In the genomic region with DNA sequence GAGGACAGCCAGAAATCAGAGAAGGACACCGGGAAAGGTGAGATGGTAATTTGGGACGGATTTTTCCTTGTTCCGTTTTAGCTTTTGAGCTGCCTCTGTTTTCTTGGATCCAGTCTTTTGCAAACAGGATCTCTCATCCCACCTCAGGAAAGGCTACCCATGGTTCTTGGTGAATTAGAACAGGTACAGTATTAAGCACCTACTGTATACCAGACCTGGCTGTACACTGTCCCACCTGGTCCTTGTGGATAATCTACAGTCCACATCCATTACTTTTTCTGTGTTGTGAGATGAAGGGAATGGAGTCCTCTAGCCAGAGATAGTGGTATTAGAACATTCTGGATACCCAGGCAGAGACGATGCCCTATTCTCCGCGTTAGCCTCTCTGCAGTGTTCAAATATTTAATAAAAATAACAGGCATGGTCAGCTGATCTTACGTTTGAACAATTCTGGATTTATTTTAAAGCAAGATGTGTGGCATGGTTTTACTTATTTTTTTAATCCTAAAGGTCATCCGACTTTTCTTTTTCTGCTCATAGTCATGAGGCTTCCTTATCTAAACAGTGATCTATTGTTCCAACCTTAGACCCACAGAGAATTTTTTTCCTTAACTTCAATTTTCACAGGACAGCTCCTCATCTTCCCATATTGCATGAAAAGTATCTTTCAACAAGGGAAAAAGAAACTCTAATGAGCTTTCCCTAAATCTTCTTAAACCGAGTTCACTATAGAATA, we compare ENCODE assay signal across 23 cellular contexts. TPM values are rescaled to one million over a fixed set of nuclear protein-coding genes. Genes with fewer than 3 reads are reported as not detected.
DNase-seq lines count a peak whose midpoint lies in the region; ATAC-seq, FAIRE-seq and TF ChIP-seq lines count a peak whose summit lies in the region.
"Had no signal": no experiment of that assay in that cellular context is flagged by ENCODE, and none has a peak within 500 bp of the region (broad histone marks: within the 10 kb centered on the region; RNA-seq: fewer than 3 reads in every experiment).

No MANE protein-coding gene starts in this region.

- CTCF ChIA-PET in HepG2 (lab: Yijun Ruan, JAX; ENCODE audit: low intra/inter-chr PET ratio, low total read pairs) (no interaction called here), H1 (lab: Charles Lee; ENCODE audit: partially characterized antibody) (interaction anchor here (0.9 to 1.9 kb wide), 9 partner anchors 11 to 597 kb away, joined by 3 to 6 read pairs (median 4); no protein-coding TSS in a partner anchor)

- peak overlapping the region; percentile 45; the same call in 1 of the 2 replicates for H2AK5ac ChIP-seq in H1 (ENCODE audit: low read depth, low read length)

- H3K9me3 ChIP-seq in HepG2 (ENCODE audit: low read length) (no peaks in the 10 kb centered on the region), right lobe of liver (no peaks in the 10 kb centered on the region), H1 (ENCODE audit: insufficient read depth in 2 of 2, low read depth in 1 of 2, low read length in 1 of 2) (no peaks in the 10 kb centered on the region), body of pancreas (no peaks in the 10 kb centered on the region)
- H3K9me3 ChIP-seq: BLaER1 had no signal

- H3K4me1 ChIP-seq in HepG2 (ENCODE audit: insufficient read depth, low read length) (peaks cover 31% of the 10 kb centered on the region), right lobe of liver (no peaks in the 10 kb centered on the region), H1 (replicated peaks in 1 of 4; ENCODE audit: control insufficient read depth in 3 of 4, insufficient read depth in 4 of 4, low read length in 3 of 4) (peaks cover 5 to 18% (median 17%) of the 10 kb centered on the region in 4 experiments; a peak in 6 of 7 replicates), body of pancreas (no peaks in the 10 kb centered on the region)

- H4K91ac ChIP-seq in H1 (replicated peaks; ENCODE audit: insufficient read length, low read length) = no peak overlapping the region

- H3K14ac ChIP-seq in H1 (ENCODE audit: insufficient read length) = no peak overlapping the region

- no peak overlapping the region for H4K8ac ChIP-seq in H1 (ENCODE audit: extremely low read depth, insufficient read depth, low read length)

- intact Hi-C loops in HepG2 (cut with micrococcal nuclease; ENCODE audit: unreplicated experiment) (no loop called here), right lobe of liver (cut with DNase I) (no loop called here), body of pancreas (cut with DNase I) (no loop called here)

- H3K79me2 ChIP-seq in HepG2 (ENCODE audit: insufficient read depth, low read length) = peaks cover 8% of the 10 kb centered on the region
- no peaks in the 10 kb centered on the region for H3K79me2 ChIP-seq in H1 (ENCODE audit: control insufficient read depth in 1 of 2, insufficient read depth in 2 of 2, low read length in 2 of 2)

- H4K20me1 ChIP-seq in HepG2 (ENCODE audit: insufficient read depth, low read length) (no peaks in the 10 kb centered on the region), H1 (replicated peaks in 1 of 2; ENCODE audit: control insufficient read depth in 1 of 2, insufficient read depth in 2 of 2, low read length in 2 of 2) (peaks cover 2 to 5% of the 10 kb centered on the region in 2 experiments)
- H4K20me1 ChIP-seq: BLaER1 had no signal

- H2AFZ ChIP-seq in HepG2 (ENCODE audit: low read length) = no peak overlapping the region
- no peak overlapping the region for H2AFZ ChIP-seq in H1 (ENCODE audit: low read length)
- H2AFZ ChIP-seq: GM23248 had no signal

- no peak overlapping the region for H3K4ac ChIP-seq in H1 (replicated peaks; ENCODE audit: insufficient read length, low read depth, low read length)

- in situ Hi-C loops in HepG2 (cut with HindIII; ENCODE audit: extremely low pct_ligation_motif_present, low pct_unique_long_range_greater_than_20kb) = no loop called here

- POLR2A ChIA-PET in HepG2 (lab: Yijun Ruan, JAX) (interaction anchor here (1.0 to 3.8 kb wide), 2 partner anchors 14 to 17 kb away, joined by 3 to 13 read pairs; no protein-coding TSS in a partner anchor), H1 (lab: Charles Lee; ENCODE audit: partially characterized antibody) (interaction anchor here (0.6 kb wide), 1 partner anchor 118 kb away, joined by 3 read pairs; no protein-coding TSS in a partner anchor)

- TF ChIP-seq POLR2A in HepG2 (IDR thresholded peaks at IDR 0.05; ENCODE audit: insufficient read depth in 1 of 2, low read depth in 2 of 2, low read length in 2 of 2) (no peak), right lobe of liver (IDR thresholded peaks at IDR 0.05) (no peak), H1 (IDR thresholded peaks at IDR 0.05; ENCODE audit: control extremely low read depth in 1 of 2, low read depth in 2 of 2, low read length in 2 of 2) (no peak), body of pancreas (IDR thresholded peaks at IDR 0.05) (no peak)

- H3K27ac Mint-ChIP-seq in memory B cell = peak overlapping the region; percentile 78
- H3K27ac Mint-ChIP-seq: B cell; CD4-positive, CD25-positive, alpha-beta regulatory T cell; CD8-positive, alpha-beta T cell; H9 had no signal

- no peak overlapping the region for H3K18ac ChIP-seq in H1 (ENCODE audit: extremely low read depth, low read length)

- TF ChIP-seq RAD21 in HepG2 (CRISPR knock-in tag; IDR thresholded peaks at IDR 0.05) (no peak), H1 (IDR thresholded peaks at IDR 0.05 in 1 of 2, conservative IDR thresholded peaks at IDR 0.05 in 1 of 2; ENCODE audit: low read depth in 2 of 2, low read length in 2 of 2) (no peak)

- H3K79me1 ChIP-seq in H1 (ENCODE audit: low read depth, low read length) = no peaks in the 10 kb centered on the region

- no peak overlapping the region for H3K23ac ChIP-seq in H1 (ENCODE audit: insufficient read length)

- no TSS peak for BruUV-seq in HepG2 (replicated peaks; lab: Mats Ljungman, UMichigan)

- H2BK12ac ChIP-seq in H1 (ENCODE audit: low read depth, low read length) = no peak overlapping the region

- H3K56ac ChIP-seq in H1 (replicated peaks; ENCODE audit: insufficient read length, low read depth, low read length) = no peak overlapping the region

- no peaks in the 10 kb centered on the region for H3K27me3 ChIP-seq in HepG2 (ENCODE audit: control insufficient read depth in 1 of 2, insufficient read depth in 2 of 2, low read length in 2 of 2)
- no peaks in the 10 kb centered on the region for H3K27me3 ChIP-seq in right lobe of liver
- peaks cover 58 to 94% (median 78%) of the 10 kb centered on the region in 4 experiments for H3K27me3 ChIP-seq in H1 (replicated peaks in 1 of 4; ENCODE audit: control insufficient read depth in 3 of 4, extremely low read depth in 1 of 4, insufficient read depth in 3 of 4, low read length in 3 of 4)
- no peaks in the 10 kb centered on the region for H3K27me3 ChIP-seq in body of pancreas
- H3K27me3 ChIP-seq: BLaER1 had no signal

- H3K4me2 ChIP-seq in HepG2 (ENCODE audit: low read depth, low read length) (no peak overlapping the region), H1 (ENCODE audit: insufficient read depth in 1 of 2, low read depth in 2 of 2, low read length in 2 of 2) (no peak overlapping the region)
- H3K4me2 ChIP-seq: BLaER1 had no signal

- no peak overlapping the region for H3K4me3 ChIP-seq in HepG2 (replicated peaks in 1 of 3; ENCODE audit: insufficient read depth in 1 of 3, low read depth in 2 of 3, low read length in 3 of 3)
- H3K4me3 ChIP-seq in right lobe of liver = no peak overlapping the region
- no peak overlapping the region for H3K4me3 ChIP-seq in H1 (ENCODE audit: extremely low read depth in 1 of 4, insufficient read depth in 2 of 4, low read depth in 3 of 4, low read length in 4 of 4)
- no peak overlapping the region for H3K4me3 ChIP-seq in body of pancreas
- H3K4me3 ChIP-seq: BLaER1, GM23248 had no signal

- no peaks in the 10 kb centered on the region for H3K9me3 Mint-ChIP-seq in memory B cell
- H3K9me3 Mint-ChIP-seq: CD8-positive, alpha-beta T cell had no signal

- no peak overlapping the region for H3K4me3 Mint-ChIP-seq in memory B cell
- H3K4me3 Mint-ChIP-seq: B cell; CD4-positive, CD25-positive, alpha-beta regulatory T cell; CD8-positive, alpha-beta T cell; H9 had no signal

- TF ChIP-seq EP300 in HepG2 (IDR thresholded peaks at IDR 0.05; ENCODE audit: low read depth in 2 of 2, low read length in 2 of 2) (no peak), HepG2 (CRISPR knock-in tag; IDR thresholded peaks at IDR 0.05; ENCODE audit: borderline replicate concordance) (no peak), H1 (IDR thresholded peaks at IDR 0.05; ENCODE audit: borderline replicate concordance in 1 of 2, low read depth in 2 of 2, low read length in 2 of 2) (no peak)

- H3K4me1 Mint-ChIP-seq in memory B cell = peaks cover 41% of the 10 kb centered on the region

- H2BK5ac ChIP-seq in H1 (ENCODE audit: low read depth, low read length) = no peak overlapping the region

- no peak for TF ChIP-seq CTCF in HepG2 (CRISPR knock-in tag; IDR thresholded peaks at IDR 0.05)
- no peak for TF ChIP-seq CTCF in right lobe of liver (IDR thresholded peaks at IDR 0.05)
- no peak for TF ChIP-seq CTCF in H1 (IDR thresholded peaks at IDR 0.05; ENCODE audit: control extremely low read depth in 1 of 3, insufficient read depth in 1 of 3, low read depth in 1 of 3, low read length in 3 of 3)
- no peak for TF ChIP-seq CTCF in body of pancreas (IDR thresholded peaks at IDR 0.05)

- H3K27me3 Mint-ChIP-seq in memory B cell = no peaks in the 10 kb centered on the region
- H3K27me3 Mint-ChIP-seq: B cell; CD4-positive, CD25-positive, alpha-beta regulatory T cell had no signal

- peaks cover 0 to 4% of the 10 kb centered on the region in 2 experiments; a peak in 3 of 5 replicates for H3K36me3 ChIP-seq in HepG2 (replicated peaks in 1 of 2; ENCODE audit: control insufficient read depth in 1 of 2, insufficient read depth in 2 of 2, low read length in 2 of 2)
- H3K36me3 ChIP-seq in right lobe of liver = no peaks in the 10 kb centered on the region
- H3K36me3 ChIP-seq in H1 (ENCODE audit: control insufficient read depth in 2 of 4, insufficient read depth in 4 of 4, low read length in 3 of 4) = no peaks in the 10 kb centered on the region
- H3K36me3 ChIP-seq in body of pancreas (replicated peaks in 1 of 2; ENCODE audit: insufficient read depth in 1 of 2, low read depth in 2 of 2) = no peaks in the 10 kb centered on the region
- H3K36me3 ChIP-seq: BLaER1 had no signal

- H3K27ac ChIP-seq in HepG2 (ENCODE audit: extremely low read length, insufficient read depth, low read length) (no peak overlapping the region), right lobe of liver (no peak overlapping the region), H1 (ENCODE audit: low read depth, low read length) (no peak overlapping the region), body of pancreas (no peak overlapping the region)
- H3K27ac ChIP-seq: 22Rv1, BLaER1, C4-2B, GM23248 had no signal

- H4K5ac ChIP-seq in H1 (ENCODE audit: insufficient read length, low read depth, low read length) = no peak overlapping the region

- peaks cover 26% of the 10 kb centered on the region for H3K36me3 Mint-ChIP-seq in memory B cell

- WGBS in HepG2 (ENCODE audit: low lambda C conversion rate) = 96% methylated on average over 9 of the region's 9 CpGs
- WGBS in right lobe of liver (ENCODE audit: insufficient coverage, low coverage, low lambda C conversion rate, missing lambda C conversion rate) = 80% methylated on average over 9 of the region's 9 CpGs
- 85% methylated on average over 9 of the region's 9 CpGs; no CpG with 5 or more reads in 1 of the 2 experiments for WGBS in H1 (ENCODE audit: extremely low coverage in 1 of 2, insufficient coverage in 1 of 2, insufficient read length in 1 of 2, insufficient replicate concordance in 2 of 2, low coverage in 1 of 2, low lambda C conversion rate in 2 of 2, missing lambda C conversion rate in 1 of 2), 2 experiments
- WGBS in body of pancreas, 2 donors = 51 to 58% methylated on average over 9 of the region's 9 CpGs

- no peak overlapping the region for H3K9ac ChIP-seq in HepG2 (ENCODE audit: insufficient read depth, low read depth, low read length)
- no peak overlapping the region for H3K9ac ChIP-seq in H1 (replicated peaks in 1 of 4; ENCODE audit: extremely low read depth in 1 of 4, low read depth in 3 of 4, low read length in 3 of 4)
- H3K9ac ChIP-seq: BLaER1, GM23248 had no signal

- ATAC-seq in HepG2 (no peak), right lobe of liver (no peak), memory B cell (ENCODE audit: low read depth) (no peak), HG02840 (IDR thresholded peaks at IDR 0.05; ENCODE audit: low FRiP score, unreplicated experiment) (no peak), body of pancreas (no peak)
- ATAC-seq: CD8-positive, alpha-beta T cell; HCT116 had no signal

- no peak overlapping the region for H2BK120ac ChIP-seq in H1 (replicated peaks; ENCODE audit: low read depth, low read length)

- FAIRE-seq in HepG2 (lab: Jason Lieb, UNC) (no peak), H1 (lab: Jason Lieb, UNC) (no peak)
- FAIRE-seq: A204.1, GM12892, GM19239 had no signal

- DNase-seq in HepG2 (ENCODE audit: low spot score) (no peak), right lobe of liver (no peak), H1 (ENCODE audit: low read depth in 1 of 2, low spot score in 2 of 2) (no peak), memory B cell (ENCODE audit: low spot score in 2 of 2) (no peak), body of pancreas (no peak)
- DNase-seq in activated CD4-positive, alpha-beta T cell treated with anti-CD3 and anti-CD28 coated beads, Interleukin-2, amount 50 U/mL, for 48 hours = no peak
- DNase-seq: Calu3; CD4-positive, CD25-positive, alpha-beta regulatory T cell; CD8-positive, alpha-beta T cell; DMS53; DMS79 treated with DMSO at 0.1 percent for 48 hours; GM23248; H9 had no signal

- H2BK15ac ChIP-seq in H1 (ENCODE audit: low read length) = no peak overlapping the region

- H2BK20ac ChIP-seq in H1 (ENCODE audit: low read length) = no peak overlapping the region

- H3K23me2 ChIP-seq in H1 (ENCODE audit: low read depth, low read length) = no peaks in the 10 kb centered on the region

RNA-seq across cellular contexts. Expression of a gene that starts 18.9 kb away (rescaled TPM):
- total RNA-seq in HepG2 (2016; rRNA removed; fragmentation: Illumina TruSeq; extraction: Trizol) = 7.3 and 11.2 TPM in 2 replicates
- 8.1 and 9.0 TPM in 2 replicates for total RNA-seq in HepG2 (2016; cell fraction: cytosol; rRNA removed; fragmentation: Illumina TruSeq; extraction: Trizol; ENCODE audit: low read depth)
- total RNA-seq in HepG2 (2016; cell fraction: insoluble cytoplasmic fraction; rRNA removed; fragmentation: Illumina TruSeq; extraction: Trizol) = 6.3 and 12.7 TPM in 2 replicates
- total RNA-seq in HepG2 (2016; cell fraction: membrane; rRNA removed; fragmentation: Illumina TruSeq; extraction: Trizol) = 2.8 and 3.1 TPM in 2 replicates
- 20.3 and 30.3 TPM in 2 replicates for total RNA-seq in HepG2 (2016; cell fraction: nucleus; rRNA removed; fragmentation: Illumina TruSeq; extraction: Trizol)
- 6.0 and 6.6 TPM in 2 replicates for polyA plus RNA-seq in HepG2 (2011; rRNA removed)
- 2.7 and 3.6 TPM in 2 replicates for polyA plus RNA-seq in HepG2 (2011; cell fraction: cytosol; rRNA removed)
- polyA plus RNA-seq in HepG2 (2011; cell fraction: nucleus; rRNA removed) = 13.0 and 16.5 TPM in 2 replicates
- 4.8 and 5.2 TPM in 2 replicates for polyA plus RNA-seq in HepG2 (2012)
- polyA plus RNA-seq in HepG2 (2016; cell fraction: cytosol; fragmentation: Illumina TruSeq; extraction: Trizol; ENCODE audit: low read depth) = 0.16 and 0.22 TPM in 2 replicates
- polyA plus RNA-seq in HepG2 (2016; cell fraction: insoluble cytoplasmic fraction; fragmentation: Illumina TruSeq; extraction: Trizol; ENCODE audit: low read depth) = 3.0 and 3.1 TPM in 2 replicates
- 0.32 and 0.63 TPM in 2 replicates for polyA plus RNA-seq in HepG2 (2016; cell fraction: membrane; fragmentation: Illumina TruSeq; extraction: Trizol; ENCODE audit: low read depth)
- 13.8 and 13.9 TPM in 2 replicates for polyA plus RNA-seq in HepG2 (2016; cell fraction: nucleus; fragmentation: Illumina TruSeq; extraction: Trizol; ENCODE audit: insufficient read depth, low read depth)
- 0.37 and 27.7 TPM in 2 replicates for polyA minus RNA-seq in HepG2 (2011; rRNA and poly(A)+ RNA removed; ENCODE audit: low replicate concordance)
- polyA minus RNA-seq in HepG2 (2011; cell fraction: cytosol; rRNA and poly(A)+ RNA removed) = 6.3 and 6.7 TPM in 2 replicates
- 59.7 and 63.2 TPM in 2 replicates for polyA minus RNA-seq in HepG2 (2011; cell fraction: nucleus; rRNA and poly(A)+ RNA removed)
- 1 to 10 TPM; 1.6 to 7.0 (median 3.5) TPM for total RNA-seq in right lobe of liver
- total RNA-seq in H1 (2021; fragmentation: NEBNext Ultra II Directional; extraction: Animal tissue kit (Norgen Biotek cat#: 25700)) = 1.3 and 2.0 TPM in 2 replicates
- 0.83 and 0.86 TPM in 2 replicates for polyA plus RNA-seq in H1 (2011; rRNA removed)
- 0.80 TPM for polyA plus RNA-seq in H1 (2011; cell fraction: cytosol; rRNA removed)
- 1.4 TPM for polyA plus RNA-seq in H1 (2011; cell fraction: nucleus; rRNA removed)
- polyA plus RNA-seq in H1 (2012, experiment 1 of 2) = 1.6 to 2.5 TPM (median 1.8 TPM) in 4 replicates
- polyA plus RNA-seq in H1 (2012, experiment 2 of 2) = 0.08 TPM
- 1.2 TPM for polyA plus RNA-seq in H1 (2013, experiment 1 of 2)
- 1.1 TPM for polyA plus RNA-seq in H1 (2013, experiment 2 of 2)
- polyA minus RNA-seq in H1 (2011; rRNA and poly(A)+ RNA removed) = 3.0 and 5.2 TPM in 2 replicates
- polyA minus RNA-seq in H1 (2011; cell fraction: cytosol; rRNA and poly(A)+ RNA removed) = 0.81 TPM
- polyA minus RNA-seq in H1 (2011; cell fraction: nucleus; rRNA and poly(A)+ RNA removed) = 6.7 TPM
- 1 to 10 TPM; 3.9 to 4.9 TPM for total RNA-seq in body of pancreas
- total RNA-seq: G401 had no signal
